Comparison of ENCODE assay signal across 8 cellular contexts in genomic region chr6:2970753-2971419, GRCh38. TPM values are rescaled to one million over a fixed set of nuclear protein-coding genes. Genes with fewer than 3 reads are reported as not detected.
DNase-seq lines count a peak whose midpoint lies in the region; ATAC-seq and TF ChIP-seq lines count a peak whose summit lies in the region.

No MANE protein-coding gene starts in this region.

- H3K36me3 ChIP-seq in MM.1S (replicated peaks; ENCODE audit: insufficient read depth, low read length) (no peaks in the 10 kb centered on the region), lung (ENCODE audit: control insufficient read depth in 2 of 2, insufficient read depth in 2 of 2, low read length in 2 of 2) (peaks cover 0 to 4% of the 10 kb centered on the region in 2 donors)

- WGBS in lung, 2 donors = 0 to 1% methylated on average over 52 to 80 of the region's 80 CpGs

- peak overlapping the region; percentile 53 for H2AFZ ChIP-seq in MM.1S (ENCODE audit: low read length)

- H3K4me3 ChIP-seq in MM.1S (ENCODE audit: low read length) (peak overlapping the region; percentile 55), lung (peak overlapping the region; percentile 73)

- peak overlapping the region; percentile 55; the same call in 1 of the 2 replicates for H3K9ac ChIP-seq in MM.1S (ENCODE audit: low read length)

- H3K9me3 Mint-ChIP-seq in activated CD8-positive, alpha-beta T cell treated with anti-CD3 and anti-CD28 coated beads, Interleukin-2, amount 10 ng/mL, durations not matched to agents 7 days and 5 days (ENCODE audit: insufficient read depth) = no peaks in the 10 kb centered on the region

- no peak for TF ChIP-seq CTCF in MM.1S (IDR thresholded peaks at IDR 0.05; ENCODE audit: low read length)
- TF ChIP-seq CTCF in lung (IDR thresholded peaks at IDR 0.05; ENCODE audit: control extremely low read depth, extremely low read depth) = no peak

- peaks cover 11% of the 10 kb centered on the region for H3K36me3 Mint-ChIP-seq in activated CD8-positive, alpha-beta T cell treated with anti-CD3 and anti-CD28 coated beads, Interleukin-2, amount 10 ng/mL, durations not matched to agents 7 days and 5 days (ENCODE audit: low read depth)

- H3K4me3 Mint-ChIP-seq in activated CD8-positive, alpha-beta T cell treated with anti-CD3 and anti-CD28 coated beads, Interleukin-2, amount 10 ng/mL, durations not matched to agents 7 days and 5 days = peak overlapping the region; percentile 86

- no peaks in the 10 kb centered on the region for H4K20me1 ChIP-seq in MM.1S (ENCODE audit: insufficient read depth, low read length)

- H3K4me1 ChIP-seq in MM.1S (ENCODE audit: low read length) (no peaks in the 10 kb centered on the region), lung (ENCODE audit: control insufficient read depth in 2 of 2, insufficient read depth in 2 of 2, low read length in 2 of 2) (peaks cover 3 to 9% of the 10 kb centered on the region in 2 donors)

- POLR2A ChIA-PET in activated CD8-positive, alpha-beta T cell treated with anti-CD3 and anti-CD28 coated beads, Interleukin-2, amount 10 ng/mL, durations not matched to agents 7 days and 5 days (lab: Charles Lee) = interaction anchor here (0.9 to 1.5 kb wide), 4 partner anchors 19 to 31 kb away, joined by 3 to 13 read pairs (median 4); no protein-coding TSS in a partner anchor

- peak overlapping the region; percentile 81 for H3K4me2 ChIP-seq in MM.1S (ENCODE audit: low read depth, low read length)

- DNase-seq in DMS53 treated with DMSO at 0.1 percent for 48 hours (lab: John Stamatoyannopoulos, UW; ENCODE audit: unreplicated experiment) (peak; percentile 27), MM.1S (peak; percentile 22), lung (ENCODE audit: low spot score) (peak; percentile 79), NCI-H1105 treated with DMSO at 0.1 percent for 48 hours (lab: John Stamatoyannopoulos, UW) (no peak)
- peak; percentile 70 for DNase-seq in activated CD8-positive, alpha-beta T cell treated with anti-CD3 and anti-CD28 coated beads, Interleukin-2, amount 10 ng/mL, durations not matched to agents 7 days and 5 days
- DNase-seq in effector CD8-positive, alpha-beta T cell (lab: John Stamatoyannopoulos, UW) = peak; percentile 22
- DNase-seq in stimulated activated CD4-positive, alpha-beta T cell treated with anti-CD3 and anti-CD28 coated beads, Interleukin-4, amount 100 ng/mL, for 4 hours = peak; percentile 19 to 52

- H3K27ac Mint-ChIP-seq in activated CD8-positive, alpha-beta T cell treated with anti-CD3 and anti-CD28 coated beads, Interleukin-2, amount 10 ng/mL, durations not matched to agents 7 days and 5 days = peak overlapping the region; percentile 82

- H3K27me3 ChIP-seq in MM.1S (replicated peaks; ENCODE audit: insufficient read depth, low read length) (no peaks in the 10 kb centered on the region), lung (ENCODE audit: control insufficient read depth, insufficient read depth) (no peaks in the 10 kb centered on the region)

- ATAC-seq in activated CD8-positive, alpha-beta T cell treated with anti-CD3 and anti-CD28 coated beads, Interleukin-2, amount 10 ng/mL, durations not matched to agents 7 days and 5 days = peak; percentile 83
- ATAC-seq in lung (ENCODE audit: insufficient read depth, low FRiP score) (peak; percentile 83), HG02588 (IDR thresholded peaks at IDR 0.05; ENCODE audit: unreplicated experiment) (no peak)

- H3K79me2 ChIP-seq in MM.1S (ENCODE audit: low read length) = no peaks in the 10 kb centered on the region

- peaks cover 5% of the 10 kb centered on the region for H3F3A ChIP-seq in MM.1S (ENCODE audit: insufficient read depth, low read length)

- H3K9me3 ChIP-seq in MM.1S (replicated peaks; ENCODE audit: insufficient read depth, low read length) (no peaks in the 10 kb centered on the region), lung (ENCODE audit: control insufficient read depth in 2 of 2, insufficient read depth in 1 of 2, low read length in 1 of 2) (no peaks in the 10 kb centered on the region)

- peaks cover 2% of the 10 kb centered on the region for H3K27me3 Mint-ChIP-seq in activated CD8-positive, alpha-beta T cell treated with anti-CD3 and anti-CD28 coated beads, Interleukin-2, amount 10 ng/mL, durations not matched to agents 7 days and 5 days (ENCODE audit: low read depth)

- no peaks in the 10 kb centered on the region for H3K9me2 ChIP-seq in MM.1S (replicated peaks; ENCODE audit: insufficient read depth, low read length)

- CTCF ChIA-PET in activated CD8-positive, alpha-beta T cell treated with anti-CD3 and anti-CD28 coated beads, Interleukin-2, amount 10 ng/mL, durations not matched to agents 7 days and 5 days (lab: Charles Lee) = interaction anchor here (1.0 to 1.6 kb wide), 3 partner anchors 16 to 37 kb away, joined by 4 to 9 read pairs (median 6); no protein-coding TSS in a partner anchor

- peaks cover 36% of the 10 kb centered on the region for H3K4me1 Mint-ChIP-seq in activated CD8-positive, alpha-beta T cell treated with anti-CD3 and anti-CD28 coated beads, Interleukin-2, amount 10 ng/mL, durations not matched to agents 7 days and 5 days (ENCODE audit: low read depth)

- H3K27ac ChIP-seq in MM.1S (ENCODE audit: low read length) = no peak overlapping the region
- H3K27ac ChIP-seq in lung (ENCODE audit: low read depth in 1 of 2, low read length in 1 of 2) = peak overlapping the region; percentile 98 to 99

RNA-seq across cellular contexts. Expression of gene SERPINB6, which starts 0.5 kb away (rescaled TPM):
- 10 to 100 TPM; 51.0 to 52.8 TPM for total RNA-seq in activated CD8-positive, alpha-beta T cell treated with anti-CD3 and anti-CD28 coated beads, Interleukin-2, amount 10 ng/mL, durations not matched to agents 7 days and 5 days
- total RNA-seq in lung = 100 to 1,000 TPM; 113 to 155 TPM
- polyA plus RNA-seq in lung = 100 to 1,000 TPM; 126 to 129 TPM

RNA-seq across cellular contexts. Expression of gene NQO2, which starts 28.8 kb away (rescaled TPM):
- total RNA-seq in activated CD8-positive, alpha-beta T cell treated with anti-CD3 and anti-CD28 coated beads, Interleukin-2, amount 10 ng/mL, durations not matched to agents 7 days and 5 days = 10 to 100 TPM; 21.2 to 21.4 TPM
- total RNA-seq in lung = 10 to 100 TPM in 1 of 2 donors, 1 to 10 TPM in 1; 9.4 to 47.1 TPM
- polyA plus RNA-seq in lung = 10 to 100 TPM; 42.6 to 43.7 TPM
